ENCODE assay signal across 23 cellular contexts in the genomic region with DNA sequence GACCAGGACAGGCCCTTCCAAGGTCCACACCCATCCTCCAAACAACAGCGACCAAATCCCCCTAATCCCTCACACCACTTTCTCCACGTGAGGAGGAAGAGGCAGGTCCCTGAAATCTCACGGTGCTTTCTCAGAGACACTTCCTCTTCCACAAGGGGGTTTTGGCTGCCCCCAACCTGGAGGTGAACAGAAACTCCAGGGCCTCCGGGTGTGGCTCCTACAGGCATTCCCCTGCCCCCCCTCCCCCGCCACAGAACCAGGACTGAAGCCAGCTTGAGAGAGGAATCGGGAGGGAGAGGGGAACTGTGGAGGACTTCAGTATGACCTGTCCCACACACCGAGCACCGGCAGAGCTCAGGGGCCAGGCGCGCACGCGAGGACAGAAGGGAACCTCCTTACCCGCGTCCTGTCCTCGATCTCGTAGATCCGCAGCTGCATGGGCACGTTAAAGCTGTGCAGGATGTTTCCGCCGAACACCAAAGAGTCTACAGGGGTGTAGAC.
DNase-seq lines count a peak whose midpoint lies in the region; ATAC-seq, FAIRE-seq and TF ChIP-seq lines count a peak whose summit lies in the region.
"Had no signal": no experiment of that assay in that cellular context is flagged by ENCODE, and none has a peak within 500 bp of the region (broad histone marks: within the 10 kb centered on the region; RNA-seq: fewer than 3 reads in every experiment).

No MANE protein-coding gene starts in this region.

- H3K36me3 ChIP-seq in K562 (ENCODE audit: control insufficient read depth, insufficient read depth, low read length) = no peaks in the 10 kb centered on the region

- no peak overlapping the region for H2BK12ac ChIP-seq in H9 (ENCODE audit: insufficient read length, low read depth, low read length)

- no peak for TF ChIP-seq RAD21 in K562 (CRISPR knock-in tag; conservative IDR thresholded peaks at IDR 0.05 in 1 of 2, IDR thresholded peaks at IDR 0.05 in 1 of 2)

- H3K9ac ChIP-seq in H9 (ENCODE audit: extremely low read depth, insufficient read length, low read length) = no peak overlapping the region
- H3K9ac ChIP-seq in K562 (ENCODE audit: insufficient read depth in 1 of 2, low read depth in 2 of 2, low read length in 2 of 2) = peak overlapping the region in 1 of 2 experiments; percentile 80; a peak in 2 of 4 replicates
- H3K9ac ChIP-seq: GM23248, SK-N-SH had no signal

- no peaks in the 10 kb centered on the region for H3K9me1 ChIP-seq in K562 (ENCODE audit: control insufficient read depth, insufficient read depth, low read length)

- peaks cover 32 to 75% (median 54%) of the 10 kb centered on the region in 3 experiments; a peak in 6 of 7 replicates for H3K36me3 Mint-ChIP-seq in H9 (ENCODE audit: insufficient read depth in 1 of 3, low read depth in 3 of 3)
- H3K36me3 Mint-ChIP-seq in naive B cell = peaks cover 0 to 7% of the 10 kb centered on the region in 2 donors
- H3K36me3 Mint-ChIP-seq in stimulated activated effector memory CD8-positive, alpha-beta T cell treated with anti-CD3 and anti-CD28 coated beads, Interleukin-12 subunit alpha, Interleukin-12 subunit beta, amount 100 ng/mL, for 72 hours = peaks cover 31% of the 10 kb centered on the region

- H3K27me3 Mint-ChIP-seq in H9 (ENCODE audit: low read depth) (no peaks in the 10 kb centered on the region), naive B cell (no peaks in the 10 kb centered on the region)
- H3K27me3 Mint-ChIP-seq: activated naive CD4-positive, alpha-beta T cell treated with anti-CD3 and anti-CD28 coated beads, Interleukin-2, amount 50 U/mL, for 24 hours; activated T-helper 17 cell treated with anti-CD3 and anti-CD28 coated beads, Interleukin-2, amount 50 U/mL, for 72 hours had no signal

- no peak overlapping the region for H3K14ac ChIP-seq in H9 (ENCODE audit: insufficient read depth, low read length)

- intact Hi-C loops in K562 (cut with micrococcal nuclease) = no loop called here
- intact Hi-C loops in head of caudate nucleus (cut with DNase I) = no loop called here

- no peak overlapping the region for H3K56ac ChIP-seq in H9 (ENCODE audit: insufficient read length, low read depth, low read length)

- H2BK15ac ChIP-seq in H9 (ENCODE audit: low read depth, low read length) = no peak overlapping the region

- in situ Hi-C loops in K562 (cut with MboI) = no loop called here

- H2AK5ac ChIP-seq in H9 (ENCODE audit: insufficient read length, low read length) = no peak overlapping the region

- peak overlapping the region; percentile 40 to 89 (median 62); a peak in 5 of 7 replicates for H3K27ac Mint-ChIP-seq in H9
- H3K27ac Mint-ChIP-seq in naive B cell = peak overlapping the region in 1 of 6 donors; percentile 75
- H3K27ac Mint-ChIP-seq in stimulated activated effector memory CD8-positive, alpha-beta T cell treated with anti-CD3 and anti-CD28 coated beads, Interleukin-12 subunit alpha, Interleukin-12 subunit beta, amount 100 ng/mL, for 72 hours = no peak overlapping the region
- H3K27ac Mint-ChIP-seq: activated naive CD4-positive, alpha-beta T cell treated with anti-CD3 and anti-CD28 coated beads, Interleukin-2, amount 50 U/mL, for 24 hours; activated T-helper 17 cell treated with anti-CD3 and anti-CD28 coated beads, Interleukin-2, amount 50 U/mL, for 72 hours had no signal

- H3K27me3 ChIP-seq in H9 (ENCODE audit: insufficient read depth, low read length) = no peaks in the 10 kb centered on the region
- no peaks in the 10 kb centered on the region for H3K27me3 ChIP-seq in K562 (ENCODE audit: control insufficient read depth in 2 of 2, insufficient read depth in 2 of 2, low read length in 2 of 2)

- CTCF ChIA-PET in K562 (lab: Yijun Ruan, JAX; ENCODE audit: low intra/inter-chr PET ratio) = no interaction called here

- H3K4me3 Mint-ChIP-seq in H9 (no peak overlapping the region), naive B cell (peak overlapping the region in 2 of 8 donors; percentile 15 to 57)
- no peak overlapping the region for H3K4me3 Mint-ChIP-seq in stimulated activated effector memory CD8-positive, alpha-beta T cell treated with anti-CD3 and anti-CD28 coated beads, Interleukin-12 subunit alpha, Interleukin-12 subunit beta, amount 100 ng/mL, for 72 hours
- H3K4me3 Mint-ChIP-seq: activated naive CD4-positive, alpha-beta T cell treated with anti-CD3 and anti-CD28 coated beads, Interleukin-2, amount 50 U/mL, for 24 hours; activated T-helper 17 cell treated with anti-CD3 and anti-CD28 coated beads, Interleukin-2, amount 50 U/mL, for 72 hours had no signal

- no peak overlapping the region for H4K8ac ChIP-seq in H9 (replicated peaks; ENCODE audit: insufficient read length, low read depth, low read length)

- H2BK20ac ChIP-seq in H9 (ENCODE audit: low read depth, low read length, poor library complexity, severe bottlenecking) = no peak overlapping the region

- no peak overlapping the region for H3K4ac ChIP-seq in H9 (ENCODE audit: low read depth, low read length)

- no peaks in the 10 kb centered on the region for H3K4me1 ChIP-seq in H9 (ENCODE audit: insufficient read depth, low read length)
- peaks cover 0 to 35% of the 10 kb centered on the region in 2 experiments; a peak in 3 of 5 replicates for H3K4me1 ChIP-seq in K562 (replicated peaks in 1 of 2; ENCODE audit: control insufficient read depth in 2 of 2, insufficient read depth in 2 of 2, low read length in 2 of 2)

- FAIRE-seq in K562 (lab: Jason Lieb, UNC) = no peak

- H3K9me3 Mint-ChIP-seq in H9 (peaks cover under 1 to 1% of the 10 kb centered on the region in 2 experiments), naive B cell (no peaks in the 10 kb centered on the region)
- no peaks in the 10 kb centered on the region for H3K9me3 Mint-ChIP-seq in stimulated activated effector memory CD8-positive, alpha-beta T cell treated with anti-CD3 and anti-CD28 coated beads, Interleukin-12 subunit alpha, Interleukin-12 subunit beta, amount 100 ng/mL, for 72 hours
- H3K9me3 Mint-ChIP-seq: activated naive CD4-positive, alpha-beta T cell treated with anti-CD3 and anti-CD28 coated beads, Interleukin-2, amount 50 U/mL, for 24 hours; activated T-helper 17 cell treated with anti-CD3 and anti-CD28 coated beads, Interleukin-2, amount 50 U/mL, for 72 hours had no signal

- BruUV-seq in K562 (replicated peaks; lab: Mats Ljungman, UMichigan) = no TSS peak

- H4K91ac ChIP-seq in H9 (ENCODE audit: insufficient read length, low read depth, low read length) = no peak overlapping the region

- POLR2A ChIA-PET in K562 (lab: Yijun Ruan, JAX) = no interaction called here

- peaks cover 2% of the 10 kb centered on the region for H4K20me1 ChIP-seq in H9 (ENCODE audit: control insufficient read depth, insufficient read depth, insufficient read length)
- peaks cover 4% of the 10 kb centered on the region; the same call in 1 of the 2 replicates for H4K20me1 ChIP-seq in K562 (replicated peaks; ENCODE audit: control insufficient read depth, insufficient read depth, low read length)

- no peak overlapping the region for H2BK120ac ChIP-seq in H9 (ENCODE audit: low read depth, low read length, poor library complexity, severe bottlenecking)

- H2AFZ ChIP-seq in H9 (ENCODE audit: low read length) = no peak overlapping the region
- 0 out of 2 replicates have a peak overlapping the region, but pooled peaks have one; percentile 27 for H2AFZ ChIP-seq in K562 (ENCODE audit: low read depth, low read length)
- H2AFZ ChIP-seq: GM23248 had no signal

- H3K4me2 ChIP-seq in H9 (ENCODE audit: insufficient read depth, insufficient read length, low read length) = no peak overlapping the region
- H3K4me2 ChIP-seq in K562 (ENCODE audit: insufficient read depth, low read length) = no peak overlapping the region
- H3K4me2 ChIP-seq: SK-N-SH had no signal

- TF ChIP-seq POLR2A in K562 (conservative IDR thresholded peaks at IDR 0.05) = no peak

- H3K79me2 ChIP-seq in H9 (ENCODE audit: insufficient read depth, low read length) = no peaks in the 10 kb centered on the region; the same call in 1 of the 2 replicates
- H3K79me2 ChIP-seq in K562 (ENCODE audit: control insufficient read depth, insufficient read depth, low read length) = no peaks in the 10 kb centered on the region

- peak; percentile 44 for DNase-seq in CMK (ENCODE audit: low read depth)
- DNase-seq in H9 = no peak
- DNase-seq in K562 (ENCODE audit: extremely low read depth in 1 of 4, low spot score in 3 of 4) = peak in 3 of 4 experiments; percentile 17 to 50 (median 42)
- DNase-seq in naive B cell = no peak
- no peak for DNase-seq in head of caudate nucleus
- no peak for DNase-seq in NCI-H1694 treated with DMSO at 0.1 percent for 48 hours (lab: John Stamatoyannopoulos, UW)
- no peak for DNase-seq in stimulated activated effector memory CD8-positive, alpha-beta T cell treated with anti-CD3 and anti-CD28 coated beads, Interleukin-12 subunit alpha, Interleukin-12 subunit beta, amount 100 ng/mL, for 72 hours (ENCODE audit: low spot score in 2 of 2)
- DNase-seq: ACHN; aorta; caudate nucleus; GM23248; Karpas-422; mesenchymal stem cell; NCI-H1930; NCI-H526 treated with DMSO at 0.1 percent for 48 hours; nucleus accumbens; SK-N-SH; stimulated activated CD4-positive, alpha-beta T cell treated with anti-CD3 and anti-CD28 coated beads, Interleukin-1b, Interleukin-23, amount 100 ng/mL, for 48 hours; substantia nigra had no signal

- TF ChIP-seq CTCF in H9 (conservative IDR thresholded peaks at IDR 0.05) (no peak), K562 (IDR thresholded peaks at IDR 0.05 in 2 of 3, conservative IDR thresholded peaks at IDR 0.05 in 1 of 3; ENCODE audit: insufficient read depth in 2 of 3, low read depth in 1 of 3, low read length in 3 of 3) (no peak)

- H3T11ph ChIP-seq in H9 (ENCODE audit: low read length) = no peak overlapping the region

- no peaks in the 10 kb centered on the region for H3K23me2 ChIP-seq in H9 (ENCODE audit: insufficient read length, low read depth, low read length, poor library complexity, severe bottlenecking)

- no peak overlapping the region for H3K27ac ChIP-seq in H9 (ENCODE audit: insufficient read length, low read depth, low read length)
- H3K27ac ChIP-seq in K562 (ENCODE audit: extremely low read depth, low read depth, low read length) = no peak overlapping the region; the same call in 2 of the 3 replicates
- H3K27ac ChIP-seq: C4-2B, GM23248, RWPE1 had no signal

- no peak overlapping the region for H4K5ac ChIP-seq in H9 (ENCODE audit: insufficient read length, low read depth, low read length)

- H3K4me1 Mint-ChIP-seq in H9 (peaks cover 19 to 44% of the 10 kb centered on the region in 2 experiments), naive B cell (peaks cover 24 to 34% (median 31%) of the 10 kb centered on the region in 3 donors)
- peaks cover 21% of the 10 kb centered on the region for H3K4me1 Mint-ChIP-seq in stimulated activated effector memory CD8-positive, alpha-beta T cell treated with anti-CD3 and anti-CD28 coated beads, Interleukin-12 subunit alpha, Interleukin-12 subunit beta, amount 100 ng/mL, for 72 hours

- H3K9me3 ChIP-seq in H9 (ENCODE audit: control insufficient read depth, low read depth, low read length) = no peaks in the 10 kb centered on the region
- no peaks in the 10 kb centered on the region for H3K9me3 ChIP-seq in K562 (replicated peaks; ENCODE audit: control insufficient read depth, insufficient read depth, low read depth, low read length)
- H3K9me3 ChIP-seq: SK-N-SH had no signal

- H3K4me3 ChIP-seq in K562 = no peak overlapping the region
- H3K4me3 ChIP-seq: GM23248 had no signal

- TF ChIP-seq EP300 in K562 (IDR thresholded peaks at IDR 0.05; ENCODE audit: low read length) = no peak

- H3K79me1 ChIP-seq in H9 (ENCODE audit: insufficient read depth, low read depth, low read length, poor library complexity, severe bottlenecking) = no peaks in the 10 kb centered on the region

- no peak overlapping the region for H3K18ac ChIP-seq in H9 (ENCODE audit: insufficient read length, low read depth, low read length)

- no peak overlapping the region for H2BK5ac ChIP-seq in H9 (ENCODE audit: insufficient read length, low read length)

- ATAC-seq in K562 (peak; percentile 20; the same call in 2 of the 3 replicates), naive B cell (ENCODE audit: low read depth in 2 of 2) (peak; percentile 25 to 28)
- no peak for ATAC-seq in stimulated activated effector memory CD8-positive, alpha-beta T cell treated with anti-CD3 and anti-CD28 coated beads, Interleukin-12 subunit alpha, Interleukin-12 subunit beta, amount 100 ng/mL, for 72 hours
- ATAC-seq: activated T-helper 17 cell treated with anti-CD3 and anti-CD28 coated beads, Interleukin-2, amount 50 U/mL, for 72 hours had no signal

- WGBS in H9 (ENCODE audit: extremely low coverage, insufficient read length, low lambda C conversion rate) = no CpG with 5 or more reads among the region's 20 CpGs
- 59% methylated on average over 20 of the region's 20 CpGs for WGBS in K562 (ENCODE audit: insufficient coverage, low coverage, missing lambda C conversion rate)

- no peak overlapping the region for H3K23ac ChIP-seq in H9 (ENCODE audit: insufficient read length, low read depth, low read length)

Comparison
In these comparisons a context has a peak if more than half of its experiments do, and no peak if none do; other contexts are left out.
1. DNase-seq: peak in CMK (single experiment) and K562 (3 of 4); none in H9 (single experiment), naive B cell (single experiment), head of caudate nucleus (0 of 42), NCI-H1694 treated with DMSO at 0.1 percent for 48 hours (single experiment) and stimulated activated effector memory CD8-positive, alpha-beta T cell treated with anti-CD3 and anti-CD28 coated beads, Interleukin-12 subunit alpha, Interleukin-12 subunit beta, amount 100 ng/mL, for 72 hours (0 of 2).